ENCODE assay signal across 8 cellular contexts in genomic region chr6:154805288-154805911, GRCh38.
A peak's percentile ranks its signal among the peaks of the same experiment; 100 is the strongest.
DNase-seq lines count a peak whose midpoint lies in the region; ATAC-seq and TF ChIP-seq lines count a peak whose summit lies in the region.

No MANE protein-coding gene starts in this region.

- no peak overlapping the region for H3K4me3 ChIP-seq in BJ (ENCODE audit: low read depth, low read length)

- DNase-seq in BJ (ENCODE audit: low read depth) (no peak), NCI-H748 treated with DMSO at 0.1 percent for 48 hours (lab: John Stamatoyannopoulos, UW) (peak; percentile 23), dermis blood vessel endothelial cell (peak; percentile 79), omental fat pad (ENCODE audit: low spot score) (no peak)
- peak in 4 of 10 donors; percentile 5 to 55 (median 38) for DNase-seq in naive thymus-derived CD8-positive, alpha-beta T cell

- H3K9me3 Mint-ChIP-seq in naive thymus-derived CD8-positive, alpha-beta T cell, result no peaks in the 10 kb centered on the region

- no peaks in the 10 kb centered on the region for H3K27me3 ChIP-seq in BJ (ENCODE audit: control insufficient read depth, insufficient read depth, low read length)

- ATAC-seq in GM19351 (IDR thresholded peaks at IDR 0.05; ENCODE audit: unreplicated experiment) (peak; percentile 66), HG03521 (IDR thresholded peaks at IDR 0.05; ENCODE audit: unreplicated experiment) (no peak), GM18873 (IDR thresholded peaks at IDR 0.05; ENCODE audit: low FRiP score, unreplicated experiment) (no peak), omental fat pad (ENCODE audit: low FRiP score) (no peak)
- peak; percentile 63 to 70 for ATAC-seq in naive thymus-derived CD8-positive, alpha-beta T cell

- peaks cover 9% of the 10 kb centered on the region for H3K36me3 ChIP-seq in BJ (ENCODE audit: control insufficient read depth, insufficient read depth, low read length)

- CTCF ChIA-PET in BJ (lab: Yijun Ruan, JAX), result interaction anchor here (0.6 to 9.3 kb wide), 4 partner anchors 8 to 650 kb away, joined by 3 to 104 read pairs (median 4); no protein-coding TSS in a partner anchor

- no peak overlapping the region for H3K4me3 Mint-ChIP-seq in naive thymus-derived CD8-positive, alpha-beta T cell

- peaks cover 2 to 10% (median 4%) of the 10 kb centered on the region in 4 donors for H3K4me1 Mint-ChIP-seq in naive thymus-derived CD8-positive, alpha-beta T cell

- no peaks in the 10 kb centered on the region for H3K27me3 Mint-ChIP-seq in naive thymus-derived CD8-positive, alpha-beta T cell

- H3K27ac Mint-ChIP-seq in naive thymus-derived CD8-positive, alpha-beta T cell, result peak overlapping the region in 2 of 10 donors; percentile 44 to 63

- H3K36me3 Mint-ChIP-seq in naive thymus-derived CD8-positive, alpha-beta T cell, result peaks cover 8 to 79% (median 16%) of the 10 kb centered on the region in 3 donors

- POLR2A ChIA-PET in BJ (lab: Charles Lee), result interaction anchor here (0.7 kb wide), 1 partner anchor 130 kb away, joined by 3 read pairs; no protein-coding TSS in a partner anchor
- POLR2A ChIA-PET in naive thymus-derived CD8-positive, alpha-beta T cell (lab: Charles Lee), result interaction anchor here (0.8 kb wide), 1 partner anchor 33 kb away, joined by 4 read pairs; no protein-coding TSS in a partner anchor

- TF ChIP-seq CTCF in BJ (IDR thresholded peaks at IDR 0.05; ENCODE audit: insufficient read depth, low read depth, low read length) (peak; percentile 50), omental fat pad (IDR thresholded peaks at IDR 0.05) (no peak)

Comparison
In these comparisons a context has a peak if more than half of its experiments do, and no peak if none do; other contexts are left out.
1. DNase-seq: peak in NCI-H748 treated with DMSO at 0.1 percent for 48 hours (single experiment) and dermis blood vessel endothelial cell (single experiment); none in BJ (single experiment) and omental fat pad (single experiment).
2. ATAC-seq: peak in GM19351 (single experiment) and naive thymus-derived CD8-positive, alpha-beta T cell (2 of 2); none in HG03521 (single experiment), GM18873 (single experiment) and omental fat pad (single experiment).